In genomic region chr2:24768601-24769000, GRCh38 we compare ENCODE assay signal across 19 cellular contexts.
"Had no signal": no experiment of that assay in that cellular context is flagged by ENCODE, and none has a peak within 500 bp of the region (broad histone marks: within the 10 kb centered on the region; RNA-seq: fewer than 3 reads in every experiment).

No MANE protein-coding gene starts in this region.

- ATAC-seq: activated CD8-positive, alpha-beta T cell treated with anti-CD3 and anti-CD28 coated beads for 36 hours; body of pancreas; gastrocnemius medialis; natural killer cell treated with Interleukin-12 subunit alpha and Interleukin-12 subunit beta and Interleukin-15 and Interleukin-18, amount 100 ng/mL, for 72 hours had no signal

- H3K27me3 Mint-ChIP-seq: activated B cell treated with CpG ODN at 0.5 μM for 24 hours; activated CD8-positive, alpha-beta T cell treated with anti-CD3 and anti-CD28 coated beads for 36 hours; activated naive CD4-positive, alpha-beta T cell treated with anti-CD3 and anti-CD28 coated beads, Interleukin-2, amount 50 U/mL, for 24 hours; natural killer cell treated with Interleukin-12 subunit alpha and Interleukin-12 subunit beta and Interleukin-15 and Interleukin-18, amount 100 ng/mL, for 72 hours had no signal

- H3K4me3 Mint-ChIP-seq: activated B cell treated with CpG ODN at 0.5 μM for 24 hours; activated CD8-positive, alpha-beta T cell treated with anti-CD3 and anti-CD28 coated beads for 36 hours; activated naive CD4-positive, alpha-beta T cell treated with anti-CD3 and anti-CD28 coated beads, Interleukin-2, amount 50 U/mL, for 24 hours; natural killer cell treated with Interleukin-12 subunit alpha and Interleukin-12 subunit beta and Interleukin-15 and Interleukin-18, amount 100 ng/mL, for 72 hours; T-helper 1 cell treated with Interleukin-12 subunit alpha and Interleukin-12 subunit beta and Interleukin-4 antibody, amounts not matched to agents 30 μg/mL and 1 μg/mL, for 36 hours had no signal

- FAIRE-seq: keratinocyte had no signal

- H3K4me3 ChIP-seq: body of pancreas, gastrocnemius medialis, upper lobe of right lung had no signal

- H3K27ac Mint-ChIP-seq: activated B cell treated with CpG ODN at 0.5 μM for 24 hours; activated CD8-positive, alpha-beta T cell treated with anti-CD3 and anti-CD28 coated beads for 36 hours; activated naive CD4-positive, alpha-beta T cell treated with anti-CD3 and anti-CD28 coated beads, Interleukin-2, amount 50 U/mL, for 24 hours; natural killer cell treated with Interleukin-12 subunit alpha and Interleukin-12 subunit beta and Interleukin-15 and Interleukin-18, amount 100 ng/mL, for 72 hours; T-helper 1 cell treated with Interleukin-12 subunit alpha and Interleukin-12 subunit beta and Interleukin-4 antibody, amounts not matched to agents 30 μg/mL and 1 μg/mL, for 36 hours had no signal

- H3K4me1 Mint-ChIP-seq: activated B cell treated with CpG ODN at 0.5 μM for 24 hours had no signal

- H3K9me3 Mint-ChIP-seq: activated B cell treated with CpG ODN at 0.5 μM for 24 hours; activated CD8-positive, alpha-beta T cell treated with anti-CD3 and anti-CD28 coated beads for 36 hours; activated naive CD4-positive, alpha-beta T cell treated with anti-CD3 and anti-CD28 coated beads, Interleukin-2, amount 50 U/mL, for 24 hours; natural killer cell treated with Interleukin-12 subunit alpha and Interleukin-12 subunit beta and Interleukin-15 and Interleukin-18, amount 100 ng/mL, for 72 hours; T-helper 1 cell treated with Interleukin-12 subunit alpha and Interleukin-12 subunit beta and Interleukin-4 antibody, amounts not matched to agents 30 μg/mL and 1 μg/mL, for 36 hours had no signal

- H3K4me1 ChIP-seq: body of pancreas, gastrocnemius medialis, upper lobe of right lung had no signal

- DNase-seq: activated B cell treated with CpG ODN at 0.5 μM for 24 hours; activated CD4-positive, alpha-beta T cell treated with anti-CD3 and anti-CD28 coated beads for 48 hours; activated CD8-positive, alpha-beta T cell treated with anti-CD3 and anti-CD28 coated beads for 36 hours; activated effector memory CD4-positive, alpha-beta T cell treated with anti-CD3 and anti-CD28 coated beads, Interleukin-2, amount 50 U/mL, for 16 hours; activated T-cell treated with anti-CD3 and anti-CD28 coated beads, Interleukin-2, amount 50 U/mL, for 48 hours; body of pancreas; cerebellar nuclear complex; effector CD8-positive, alpha-beta T cell; small intestine; stimulated activated CD4-positive, alpha-beta T cell treated with anti-CD3 and anti-CD28 coated beads, Interleukin-4, amount 100 ng/mL, for 4 hours; stimulated activated CD8-positive, alpha-beta memory T cell treated with anti-CD3 and anti-CD28 coated beads, Interleukin-4, amount 100 ng/mL, for 48 hours; stimulated activated naive CD4-positive, alpha-beta T cell treated with Interleukin-2 at 50 U/mL for 16 hours; substantia nigra; upper lobe of right lung had no signal

- H3K27me3 ChIP-seq: body of pancreas, gastrocnemius medialis, upper lobe of right lung had no signal

- H3K9me3 ChIP-seq: body of pancreas, gastrocnemius medialis, upper lobe of right lung had no signal

- H3K27ac ChIP-seq: body of pancreas, gastrocnemius medialis, upper lobe of right lung had no signal
